Comparison of ENCODE assay signal across 31 cellular contexts in the genomic region with DNA sequence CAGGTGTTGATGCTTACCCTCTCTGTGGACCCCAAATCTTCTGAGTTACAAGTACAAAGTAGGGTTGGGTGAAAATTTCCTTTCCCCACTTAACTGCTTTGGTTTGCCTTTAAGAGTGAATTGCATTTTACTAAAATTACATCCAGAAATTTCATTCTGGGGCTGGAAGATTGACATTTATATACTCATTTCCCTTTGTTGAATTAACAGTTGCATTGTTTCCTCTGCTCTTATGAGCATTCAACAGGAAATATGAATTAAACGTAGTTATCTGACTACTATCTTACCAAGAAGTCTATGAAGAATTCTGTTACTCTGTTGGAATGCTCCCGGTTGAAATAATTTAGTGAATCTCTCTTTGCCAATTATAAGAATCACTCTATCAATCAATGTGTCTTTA.
"Had no signal": no experiment of that assay in that cellular context is flagged by ENCODE, and none has a peak within 500 bp of the region (broad histone marks: within the 10 kb centered on the region; RNA-seq: fewer than 3 reads in every experiment).

No MANE protein-coding gene starts in this region.

- ATAC-seq: activated naive CD4-positive, alpha-beta T cell treated with anti-CD3 and anti-CD28 coated beads, Interleukin-2, amount 50 U/mL, for 72 hours; activated naive CD8-positive, alpha-beta T cell treated with anti-CD3 and anti-CD28 coated beads, Interleukin-2, amount 50 U/mL, for 24 hours; activated T-cell treated with anti-CD3 and anti-CD28 coated beads, Interleukin-2, amount 50 U/mL, for 4 hours; activated T-cell treated with anti-CD3 and anti-CD28 coated beads, Interleukin-2, amount 50 U/mL, for 72 hours; activated T-helper 17 cell treated with anti-CD3 and anti-CD28 coated beads, Interleukin-2, amount 50 U/mL, for 72 hours; body of pancreas had no signal

- H3K27me3 ChIP-seq: adrenal gland, ascending aorta, body of pancreas, brain microvascular endothelial cell, breast epithelium, cardiac muscle cell had no signal

- H3K27ac ChIP-seq: adrenal gland, ascending aorta, body of pancreas, brain microvascular endothelial cell, breast epithelium, cardiac muscle cell had no signal

- DNase-seq: activated effector memory CD4-positive, alpha-beta T cell treated with anti-CD3 and anti-CD28 coated beads, Interleukin-2, amount 50 U/mL, for 16 hours; activated effector memory CD4-positive, alpha-beta T cell treated with Interleukin-2 at 50 U/mL for 16 hours; activated gamma-delta T cell; activated gamma-delta T cell treated with Interleukin-2 at 50 U/mL for 16 hours; activated naive CD4-positive, alpha-beta T cell; activated naive CD4-positive, alpha-beta T cell treated with anti-CD3 and anti-CD28 coated beads for 36 hours; activated naive CD4-positive, alpha-beta T cell treated with anti-CD3 and anti-CD28 coated beads, Interleukin-2, amount 10 ng/mL, durations not matched to agents 7 days and 5 days; activated naive CD4-positive, alpha-beta T cell treated with anti-CD3 and anti-CD28 coated beads, Interleukin-2, amount 50 U/mL, for 16 hours; activated naive CD4-positive, alpha-beta T cell treated with Interleukin-2 at 50 U/mL for 16 hours; activated naive CD8-positive, alpha-beta T cell treated with anti-CD3 and anti-CD28 coated beads for 36 hours; activated naive CD8-positive, alpha-beta T cell treated with anti-CD3 and anti-CD28 coated beads, Interleukin-2, amount 10 ng/mL, durations not matched to agents 7 days and 5 days; activated naive CD8-positive, alpha-beta T cell treated with anti-CD3 and anti-CD28 coated beads, Interleukin-2, amount 50 U/mL, for 24 hours; activated T-cell treated with anti-CD3 and anti-CD28 coated beads, Interleukin-2, amount 50 U/mL, for 24 hours; activated T-cell treated with anti-CD3 and anti-CD28 coated beads, Interleukin-2, amount 50 U/mL, for 4 hours; activated T-cell treated with anti-CD3 and anti-CD28 coated beads, Interleukin-2, amount 50 U/mL, for 48 hours; activated T-cell treated with anti-CD3 and anti-CD28 coated beads, Interleukin-2, amount 50 U/mL, for 72 hours; adrenal gland; amniotic stem cell; amygdala; anterior cingulate cortex; aorta; body of pancreas; brain microvascular endothelial cell; caudate nucleus; central memory CD4-positive, alpha-beta T cell; cerebellar nuclear complex had no signal

- H3K4me3 ChIP-seq: adrenal gland, ascending aorta, body of pancreas, breast epithelium, cardiac muscle cell had no signal

- H3K36me3 ChIP-seq: adrenal gland, ascending aorta, brain microvascular endothelial cell, breast epithelium, cardiac muscle cell had no signal

- H3K4me1 ChIP-seq: adrenal gland, ascending aorta, body of pancreas, breast epithelium had no signal

- H3K9me3 ChIP-seq: adrenal gland, ascending aorta, body of pancreas, breast epithelium had no signal
